Comparison of ENCODE assay signal across 7 cellular contexts in the genomic region with DNA sequence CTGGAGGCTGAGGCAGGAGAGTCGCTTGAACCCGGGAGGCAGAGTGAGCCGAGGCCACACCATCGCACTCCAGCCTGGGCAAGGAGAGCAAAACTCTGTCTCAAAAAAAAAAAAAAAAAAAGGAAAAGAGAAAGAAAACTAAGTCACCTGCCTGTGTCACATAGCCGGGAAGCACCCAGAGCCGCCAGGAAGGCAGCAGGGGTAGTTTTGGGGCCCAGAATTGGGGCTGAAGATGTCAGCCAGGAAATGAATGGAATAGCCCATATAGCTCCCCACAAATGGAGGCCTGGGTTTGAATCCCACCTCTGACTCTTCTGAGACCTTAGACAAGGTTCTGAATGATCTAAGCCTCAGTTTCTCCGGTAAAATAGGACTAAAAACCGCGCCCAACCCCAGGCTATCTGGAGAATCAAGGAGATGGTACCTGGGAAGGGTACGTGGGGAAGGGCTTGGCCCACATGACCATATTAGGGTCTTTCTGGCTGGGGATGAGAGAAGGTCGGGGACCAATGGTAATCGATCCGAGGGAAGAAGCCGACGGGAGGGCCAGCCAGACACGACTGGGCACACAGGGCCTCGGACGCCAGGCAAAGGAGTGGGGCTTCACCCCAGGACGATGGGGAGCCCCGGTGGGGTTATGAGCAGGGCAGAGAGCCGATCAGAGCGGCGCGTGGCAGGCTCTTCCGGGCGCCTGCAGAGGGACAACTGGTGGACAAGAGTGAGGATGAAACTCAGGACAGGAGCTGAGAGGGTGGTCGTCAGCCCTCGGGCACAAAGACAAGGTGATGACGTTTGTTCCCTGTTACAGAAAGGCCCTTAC. TPM values are rescaled to one million over a fixed set of nuclear protein-coding genes. Genes with fewer than 3 reads are reported as not detected.
A peak's percentile ranks its signal among the peaks of the same experiment; 100 is the strongest.
DNase-seq lines count a peak whose midpoint lies in the region; ATAC-seq and TF ChIP-seq lines count a peak whose summit lies in the region.

No MANE protein-coding gene starts in this region.

- no peak overlapping the region for H3K27ac ChIP-seq in HEK293 (ENCODE audit: extremely low read depth, low read depth, low read length)
- H3K27ac ChIP-seq in ectodermal cell (ENCODE audit: insufficient read depth, low read depth, low read length, poor library complexity, severe bottlenecking), result peak overlapping the region; percentile 88

- 23 to 24% methylated on average over 29 of the region's 29 CpGs for WGBS in ectodermal cell, 2 experiments

- CTCF ChIA-PET in HEK293 (lab: Yijun Ruan, JAX), result interaction anchor here (0.7 to 9.4 kb wide), 8 partner anchors 11 to 554 kb away, joined by 3 to 92 read pairs (median 4); partner anchors contain the start of gene SLC5A5

- no peak for DNase-seq in NT2/D1 (ENCODE audit: low read depth, low spot score)
- DNase-seq in myocyte (ENCODE audit: low read depth), result peak; percentile 33
- no peak for DNase-seq in D341Med (ENCODE audit: low spot score)
- DNase-seq in UCSD-AML1 (lab: John Stamatoyannopoulos, UW; ENCODE audit: unreplicated experiment), result no peak

- H3K27me3 ChIP-seq in NT2/D1 (ENCODE audit: insufficient read depth, insufficient read length) (peaks cover 28% of the 10 kb centered on the region), ectodermal cell (ENCODE audit: control insufficient read depth, insufficient read depth, low read length, poor library complexity, severe bottlenecking) (peaks cover 39% of the 10 kb centered on the region)

- H3K9me3 ChIP-seq in HEK293 (ENCODE audit: control insufficient read depth, insufficient read depth, low read depth, low read length) (no peaks in the 10 kb centered on the region), NT2/D1 (ENCODE audit: insufficient read depth, low read length) (no peaks in the 10 kb centered on the region), ectodermal cell (ENCODE audit: control insufficient read depth, low read length) (no peaks in the 10 kb centered on the region)

- H3K36me3 ChIP-seq in HEK293 (ENCODE audit: control insufficient read depth in 2 of 2, insufficient read depth in 1 of 2, low read length in 2 of 2) (peaks cover 0 to 22% of the 10 kb centered on the region in 2 experiments; a peak in 1 of 3 replicates), NT2/D1 (ENCODE audit: insufficient read depth, insufficient read length, low read length) (peaks cover 38% of the 10 kb centered on the region), ectodermal cell (ENCODE audit: control insufficient read depth, insufficient read depth, low read length) (peaks cover 5% of the 10 kb centered on the region)

- no peak for TF ChIP-seq CTCF in HEK293 (tag by site-specific recombination; IDR thresholded peaks at IDR 0.05)

- peaks cover 6% of the 10 kb centered on the region; the same call in 1 of the 2 replicates for H3K4me1 ChIP-seq in HEK293 (ENCODE audit: control insufficient read depth, insufficient read depth, low read length)
- H3K4me1 ChIP-seq in NT2/D1 (ENCODE audit: insufficient read depth, insufficient read length), result peaks cover 14% of the 10 kb centered on the region
- H3K4me1 ChIP-seq in ectodermal cell (ENCODE audit: control insufficient read depth, insufficient read depth, low read length), result peaks cover 33% of the 10 kb centered on the region

- POLR2A ChIA-PET in HEK293 (lab: Yijun Ruan, JAX), result interaction anchor here (0.6 to 2.2 kb wide), 9 partner anchors 9 to 1323 kb away, joined by 3 to 8 read pairs (median 5); partner anchors contain the start of gene CCDC124

- H3K9ac ChIP-seq in NT2/D1 (ENCODE audit: insufficient read length, low read depth), result peak overlapping the region; percentile 88

- peak; percentile 13 for ATAC-seq in GM18867 (IDR thresholded peaks at IDR 0.05; ENCODE audit: unreplicated experiment)

- H3K4me3 ChIP-seq in HEK293 (ENCODE audit: low read depth, low read length), result peak overlapping the region; percentile 33
- H3K4me3 ChIP-seq in NT2/D1 (ENCODE audit: insufficient read length, low read depth), result peak overlapping the region; percentile 50
- H3K4me3 ChIP-seq in ectodermal cell (ENCODE audit: insufficient read depth, low read depth, low read length), result peak overlapping the region; percentile 45

TF ChIP-seq in HEK293, 187 proteins besides CTCF, POLR2A, EP300 and RAD21 (continues in another document):
- TF ChIP-seq ZNF16 (tag by site-specific recombination; IDR thresholded peaks at IDR 0.05; ENCODE audit: low read depth), result no peak
- TF ChIP-seq, protein P1, sequence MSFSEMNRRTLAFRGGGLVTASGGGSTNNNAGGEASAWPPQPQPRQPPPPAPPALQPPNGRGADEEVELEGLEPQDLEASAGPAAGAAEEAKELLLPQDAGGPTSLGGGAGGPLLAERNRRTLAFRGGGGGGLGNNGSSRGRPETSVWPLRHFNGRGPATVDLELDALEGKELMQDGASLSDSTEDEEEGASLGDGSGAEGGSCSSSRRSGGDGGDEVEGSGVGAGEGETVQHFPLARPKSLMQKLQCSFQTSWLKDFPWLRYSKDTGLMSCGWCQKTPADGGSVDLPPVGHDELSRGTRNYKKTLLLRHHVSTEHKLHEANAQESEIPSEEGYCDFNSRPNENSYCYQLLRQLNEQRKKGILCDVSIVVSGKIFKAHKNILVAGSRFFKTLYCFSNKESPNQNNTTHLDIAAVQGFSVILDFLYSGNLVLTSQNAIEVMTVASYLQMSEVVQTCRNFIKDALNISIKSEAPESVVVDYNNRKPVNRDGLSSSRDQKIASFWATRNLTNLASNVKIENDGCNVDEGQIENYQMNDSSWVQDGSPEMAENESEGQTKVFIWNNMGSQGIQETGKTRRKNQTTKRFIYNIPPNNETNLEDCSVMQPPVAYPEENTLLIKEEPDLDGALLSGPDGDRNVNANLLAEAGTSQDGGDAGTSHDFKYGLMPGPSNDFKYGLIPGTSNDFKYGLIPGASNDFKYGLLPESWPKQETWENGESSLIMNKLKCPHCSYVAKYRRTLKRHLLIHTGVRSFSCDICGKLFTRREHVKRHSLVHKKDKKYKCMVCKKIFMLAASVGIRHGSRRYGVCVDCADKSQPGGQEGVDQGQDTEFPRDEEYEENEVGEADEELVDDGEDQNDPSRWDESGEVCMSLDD (tag by site-specific recombination; IDR thresholded peaks at IDR 0.05), result peak; percentile 68; the same call in 1 of the 2 replicates
- peak; percentile 16; the same call in 1 of the 2 replicates for TF ChIP-seq SP2 (tag by site-specific recombination; IDR thresholded peaks at IDR 0.05)
- peak; percentile 50 for TF ChIP-seq ZBTB17 (tag by site-specific recombination; IDR thresholded peaks at IDR 0.05)
- TF ChIP-seq ZIC2 (tag by site-specific recombination; IDR thresholded peaks at IDR 0.05), result peak; percentile 48; the same call in 1 of the 2 replicates
- TF ChIP-seq ZNF114 (tag by site-specific recombination; IDR thresholded peaks at IDR 0.05), result no peak
- no peak for TF ChIP-seq ZBTB6 (tag by site-specific recombination; IDR thresholded peaks at IDR 0.05)
- no peak for TF ChIP-seq ZNF311 (tag by site-specific recombination; IDR thresholded peaks at IDR 0.05; ENCODE audit: borderline replicate concordance)
- TF ChIP-seq EGR2 (tag by site-specific recombination; IDR thresholded peaks at IDR 0.05; ENCODE audit: low read depth), result no peak
- TF ChIP-seq ZNF658 (tag by site-specific recombination; IDR thresholded peaks at IDR 0.05), result no peak
- no peak for TF ChIP-seq ZNF747 (tag by site-specific recombination; IDR thresholded peaks at IDR 0.05)
- no peak for TF ChIP-seq ZNF121 (tag by site-specific recombination; IDR thresholded peaks at IDR 0.05)
- TF ChIP-seq, protein P2, sequence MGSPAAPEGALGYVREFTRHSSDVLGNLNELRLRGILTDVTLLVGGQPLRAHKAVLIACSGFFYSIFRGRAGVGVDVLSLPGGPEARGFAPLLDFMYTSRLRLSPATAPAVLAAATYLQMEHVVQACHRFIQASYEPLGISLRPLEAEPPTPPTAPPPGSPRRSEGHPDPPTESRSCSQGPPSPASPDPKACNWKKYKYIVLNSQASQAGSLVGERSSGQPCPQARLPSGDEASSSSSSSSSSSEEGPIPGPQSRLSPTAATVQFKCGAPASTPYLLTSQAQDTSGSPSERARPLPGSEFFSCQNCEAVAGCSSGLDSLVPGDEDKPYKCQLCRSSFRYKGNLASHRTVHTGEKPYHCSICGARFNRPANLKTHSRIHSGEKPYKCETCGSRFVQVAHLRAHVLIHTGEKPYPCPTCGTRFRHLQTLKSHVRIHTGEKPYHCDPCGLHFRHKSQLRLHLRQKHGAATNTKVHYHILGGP (tag by site-specific recombination; IDR thresholded peaks at IDR 0.05), result no peak
- TF ChIP-seq ZNF600 (tag by site-specific recombination; IDR thresholded peaks at IDR 0.05), result no peak
- no peak for TF ChIP-seq ZNF354C (tag by site-specific recombination; IDR thresholded peaks at IDR 0.05; ENCODE audit: borderline replicate concordance, low read depth)
- no peak for TF ChIP-seq ZNF248 (tag by site-specific recombination; IDR thresholded peaks at IDR 0.05)

RNA-seq across cellular contexts. Expression of gene CCDC124, which starts 14.4 kb away (rescaled TPM):
- polyA plus RNA-seq in ectodermal cell (2013, experiment 1 of 4), result 118 TPM
- 96.2 TPM for polyA plus RNA-seq in ectodermal cell (2013, experiment 2 of 4)
- polyA plus RNA-seq in ectodermal cell (2013, experiment 3 of 4), result 103 TPM
- polyA plus RNA-seq in ectodermal cell (2013, experiment 4 of 4), result 98.6 TPM
- total RNA-seq in myocyte, result 56.5 and 61.3 TPM in 2 replicates
- 137 TPM for polyA plus RNA-seq in myocyte (2012)

RNA-seq across cellular contexts. Expression of gene KCNN1, which starts 19.7 kb away (rescaled TPM):
- polyA plus RNA-seq in ectodermal cell (2013, experiment 1 of 4), result 7.3 TPM
- polyA plus RNA-seq in ectodermal cell (2013, experiment 2 of 4), result 6.9 TPM
- polyA plus RNA-seq in ectodermal cell (2013, experiment 3 of 4), result 10.5 TPM
- polyA plus RNA-seq in ectodermal cell (2013, experiment 4 of 4), result 9.4 TPM
- total RNA-seq in myocyte, result not detected in 2 replicates
- polyA plus RNA-seq in myocyte (2012), result not detected
